In the genomic region with DNA sequence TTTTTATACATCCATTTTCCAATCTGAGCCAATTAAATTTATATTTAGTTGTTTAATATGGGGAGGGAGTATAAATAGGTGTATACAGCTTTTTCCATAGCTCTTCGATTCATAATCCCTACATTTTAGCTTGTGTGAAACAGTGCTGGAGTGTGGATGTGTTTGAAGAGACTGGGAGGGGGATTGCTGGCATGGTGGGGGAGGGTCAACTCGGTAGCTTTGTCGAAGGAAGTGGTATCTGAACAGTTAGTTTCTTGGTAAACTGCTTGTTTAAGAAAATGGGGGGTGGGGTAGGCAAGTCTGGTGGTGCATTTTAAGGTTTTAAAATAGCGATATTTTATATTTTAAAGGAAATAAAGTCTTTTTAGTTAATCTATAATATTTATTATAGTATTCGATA, we compare ENCODE assay signal across 22 cellular contexts. TPM values are rescaled to one million over a fixed set of nuclear protein-coding genes. Genes with fewer than 3 reads are reported as not detected.
DNase-seq lines count a peak whose midpoint lies in the region; ATAC-seq and TF ChIP-seq lines count a peak whose summit lies in the region.
"Had no signal": no experiment of that assay in that cellular context is flagged by ENCODE, and none has a peak within 500 bp of the region (broad histone marks: within the 10 kb centered on the region; RNA-seq: fewer than 3 reads in every experiment).

No MANE protein-coding gene starts in this region.

- peak overlapping the region; percentile 70 for H3K4me2 ChIP-seq in trophoblast cell (ENCODE audit: low read length)

- peaks cover 4% of the 10 kb centered on the region for H3K79me2 ChIP-seq in trophoblast cell (ENCODE audit: control insufficient read depth, insufficient read depth, low read length, poor library complexity)

- H4K91ac ChIP-seq in trophoblast cell (ENCODE audit: low read depth, low read length) = no peak overlapping the region

- no peaks in the 10 kb centered on the region for H3K9me3 ChIP-seq in trophoblast cell (ENCODE audit: insufficient read depth, low read depth, low read length)
- H3K9me3 ChIP-seq: upper lobe of left lung had no signal

- in situ Hi-C loops in GM13977 (cut with MboI; ENCODE audit: low pct_unique_long_range_greater_than_20kb, low sequenced_read_pairs, unreplicated experiment) = no loop called here

- no CpG with 5 or more reads among the region's 5 CpGs for WGBS in trophoblast cell (ENCODE audit: extremely low coverage, insufficient coverage, insufficient read length)

- no peak for ATAC-seq in GM21360 (IDR thresholded peaks at IDR 0.05; ENCODE audit: unreplicated experiment)
- ATAC-seq: left lobe of liver, right cardiac atrium had no signal

- H4K12ac ChIP-seq in trophoblast cell (ENCODE audit: low read depth, low read length) = no peak overlapping the region

- H3K36me3 Mint-ChIP-seq in glutamatergic neuron (ENCODE audit: unreplicated experiment) = no peaks in the 10 kb centered on the region

- peak overlapping the region; percentile 90 for H3K27ac ChIP-seq in trophoblast cell (ENCODE audit: low read depth, low read length)
- H3K27ac ChIP-seq: RWPE1, upper lobe of left lung had no signal

- H2BK12ac ChIP-seq in trophoblast cell (ENCODE audit: low read length) = no peak overlapping the region

- peak; percentile 33 for DNase-seq in NK-92 treated with Interleukin-12 subunit alpha and Interleukin-12 subunit beta, amount 100 ng/mL, for 24 hours (lab: John Stamatoyannopoulos, UW)
- DNase-seq in NK-92 (lab: John Stamatoyannopoulos, UW; ENCODE audit: unreplicated experiment) (no peak), NCI-H69 (lab: John Stamatoyannopoulos, UW) (peak; percentile 80), glutamatergic neuron (no peak), trophoblast cell (no peak), GM13977 (ENCODE audit: low spot score) (no peak), AG08395 (ENCODE audit: low spot score) (no peak)
- DNase-seq: activated CD4-positive, alpha-beta memory T cell treated with anti-CD3 and anti-CD28 coated beads, Interleukin-2, amount 10 ng/mL, durations not matched to agents 7 days and 5 days; amniotic stem cell; CD4-positive, alpha-beta memory T cell; IMR-90; NCI-H1436 treated with DMSO at 0.1 percent for 48 hours; NCI-H510A treated with DMSO at 0.1 percent for 48 hours; right cardiac atrium; stimulated activated CD4-positive, alpha-beta T cell treated with anti-CD3 and anti-CD28 coated beads, Interleukin-4, amount 100 ng/mL, for 1 hour; T1000; upper lobe of left lung had no signal

- H2BK120ac ChIP-seq in trophoblast cell (ENCODE audit: insufficient read depth, low read length, poor library complexity) = no peak overlapping the region

- H3K79me1 ChIP-seq in trophoblast cell (ENCODE audit: low read length) = peaks cover 21% of the 10 kb centered on the region

- H2BK5ac ChIP-seq in trophoblast cell (ENCODE audit: low read depth, low read length, poor library complexity) = peak overlapping the region; percentile 73

- H3K18ac ChIP-seq in trophoblast cell (ENCODE audit: low read length) = no peak overlapping the region

- TF ChIP-seq CTCF in glutamatergic neuron (IDR thresholded peaks at IDR 0.05; ENCODE audit: partially characterized antibody, unreplicated experiment) (no peak), GM13977 (IDR thresholded peaks at IDR 0.05; ENCODE audit: extremely low read depth, insufficient read depth, missing control alignments) (no peak)

- H3K27me3 Mint-ChIP-seq in glutamatergic neuron (ENCODE audit: unreplicated experiment) = peaks cover 13% of the 10 kb centered on the region

- no peak overlapping the region for H3K4me3 ChIP-seq in trophoblast cell (ENCODE audit: low read depth, low read length)
- H3K4me3 ChIP-seq: upper lobe of left lung had no signal

- H2AK5ac ChIP-seq in trophoblast cell (ENCODE audit: low read length) = no peak overlapping the region

- H3K9ac ChIP-seq in trophoblast cell (ENCODE audit: low read length) = no peak overlapping the region

- peak overlapping the region; percentile 93 for H3K4me3 Mint-ChIP-seq in glutamatergic neuron (ENCODE audit: unreplicated experiment)
- H3K4me3 Mint-ChIP-seq: activated CD4-positive, alpha-beta memory T cell treated with anti-CD3 and anti-CD28 coated beads, Interleukin-2, amount 10 ng/mL, durations not matched to agents 7 days and 5 days; CD4-positive, alpha-beta memory T cell had no signal

- H3K36me3 ChIP-seq in trophoblast cell (ENCODE audit: control insufficient read depth in 1 of 2, insufficient read depth in 2 of 2, low read length in 2 of 2) = no peaks in the 10 kb centered on the region
- H3K36me3 ChIP-seq: upper lobe of left lung had no signal

- H3K4me1 Mint-ChIP-seq in glutamatergic neuron (ENCODE audit: low read depth, unreplicated experiment) = peaks cover 29% of the 10 kb centered on the region

- peak overlapping the region; percentile 98 for H3K27ac Mint-ChIP-seq in glutamatergic neuron (ENCODE audit: unreplicated experiment)
- H3K27ac Mint-ChIP-seq: activated CD4-positive, alpha-beta memory T cell treated with anti-CD3 and anti-CD28 coated beads, Interleukin-2, amount 10 ng/mL, durations not matched to agents 7 days and 5 days; CD4-positive, alpha-beta memory T cell had no signal

- H3K9me3 Mint-ChIP-seq in glutamatergic neuron (ENCODE audit: unreplicated experiment) = peaks cover 26% of the 10 kb centered on the region
- H3K9me3 Mint-ChIP-seq: activated CD4-positive, alpha-beta memory T cell treated with anti-CD3 and anti-CD28 coated beads, Interleukin-2, amount 10 ng/mL, durations not matched to agents 7 days and 5 days had no signal

- H3K14ac ChIP-seq in trophoblast cell (ENCODE audit: low read length) = no peak overlapping the region

- no peak overlapping the region for H4K8ac ChIP-seq in trophoblast cell (ENCODE audit: low read depth, low read length)

- no peak overlapping the region for H3K4ac ChIP-seq in trophoblast cell (ENCODE audit: low read depth, low read length)

- H2AFZ ChIP-seq in trophoblast cell (ENCODE audit: insufficient read depth, low read length, poor library complexity) = no peak overlapping the region

- H3K27me3 ChIP-seq in trophoblast cell (ENCODE audit: insufficient read depth, low read length) = no peaks in the 10 kb centered on the region

- no peaks in the 10 kb centered on the region for H3K4me1 ChIP-seq in trophoblast cell (ENCODE audit: control insufficient read depth in 1 of 2, insufficient read depth in 2 of 2, low read length in 2 of 2)

- H3K23ac ChIP-seq in trophoblast cell (ENCODE audit: low read length) = no peak overlapping the region

RNA-seq across cellular contexts. Expression of gene LIN28B, which starts 1.4 kb away (rescaled TPM):
- total RNA-seq in glutamatergic neuron (ENCODE audit: unreplicated experiment) = 105 TPM
- polyA plus RNA-seq in trophoblast cell (2013) = 34.6 and 34.8 TPM in 2 replicates
- total RNA-seq: A172; activated CD4-positive, alpha-beta memory T cell treated with anti-CD3 and anti-CD28 coated beads, Interleukin-2, amount 10 ng/mL, durations not matched to agents 7 days and 5 days; CD4-positive, alpha-beta memory T cell; IMR-90; right cardiac atrium had no signal
- polyA plus RNA-seq: CD4-positive, alpha-beta memory T cell; esophagus; IMR-90; right cardiac atrium had no signal

Comparison
In these comparisons a context has a peak if more than half of its experiments do, and no peak if none do; other contexts are left out.
1. DNase-seq: peak in NK-92 treated with Interleukin-12 subunit alpha and Interleukin-12 subunit beta, amount 100 ng/mL, for 24 hours (single experiment) and NCI-H69 (single experiment); none in NK-92 (single experiment), glutamatergic neuron (single experiment), trophoblast cell (0 of 2), GM13977 (single experiment) and AG08395 (single experiment).